ENCODE assay signal across 8 cellular contexts in the genomic region with DNA sequence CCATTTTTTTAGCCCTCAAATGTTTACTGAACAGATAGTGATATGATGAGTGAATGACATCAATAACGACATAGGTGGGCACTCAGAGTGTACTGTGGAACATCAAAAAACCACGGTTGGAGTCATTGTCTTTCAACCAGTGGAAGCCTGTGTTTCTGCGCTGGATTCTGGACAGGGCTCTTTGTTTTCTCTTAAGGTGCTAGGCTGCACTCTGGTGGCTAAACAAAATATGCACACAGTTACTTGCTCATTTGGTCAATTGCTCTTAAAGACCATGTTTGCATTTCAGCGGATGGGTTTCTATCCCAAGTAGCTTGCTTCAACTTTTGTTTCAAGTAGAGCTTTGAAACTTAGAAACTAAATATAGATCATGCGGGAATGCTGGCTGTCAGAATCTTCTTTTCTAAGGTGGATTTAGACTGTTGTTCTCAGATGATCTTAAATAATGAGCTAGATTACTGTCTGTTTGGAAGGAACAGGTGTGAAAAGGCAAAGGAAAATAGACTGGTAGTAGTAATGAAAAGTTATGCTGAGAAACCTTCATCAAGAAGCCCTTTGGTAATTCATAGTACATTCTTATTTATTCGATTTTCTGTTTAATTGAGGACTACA. TPM values are rescaled to one million over a fixed set of nuclear protein-coding genes. Genes with fewer than 3 reads are reported as not detected.
DNase-seq lines count a peak whose midpoint lies in the region; ATAC-seq, FAIRE-seq and TF ChIP-seq lines count a peak whose summit lies in the region.

No MANE protein-coding gene starts in this region.

- TF ChIP-seq CTCF in activated B cell treated with CpG ODN at 0.5 μM for 24 hours (IDR thresholded peaks at IDR 0.05) (no peak), testis (IDR thresholded peaks at IDR 0.05) (peak; percentile 52 to 66 (median 57))

- H3K9me3 ChIP-seq in testis: no peaks in the 10 kb centered on the region

- FAIRE-seq in endometrium (lab: Jason Lieb, UNC): peak; percentile 80

- peak; percentile 67 for DNase-seq in D341Med (ENCODE audit: low spot score)
- DNase-seq in NCI-H345 treated with DMSO at 0.1 percent for 48 hours (lab: John Stamatoyannopoulos, UW; ENCODE audit: unreplicated experiment): peak; percentile 51
- DNase-seq in activated B cell treated with CpG ODN at 0.5 μM for 24 hours: no peak
- DNase-seq in midbrain (lab: John Stamatoyannopoulos, UW): peak; percentile 76
- peak; percentile 85 for DNase-seq in testis

- peak; percentile 93 for ATAC-seq in GM19351 (IDR thresholded peaks at IDR 0.05; ENCODE audit: unreplicated experiment)
- ATAC-seq in HG03378 (IDR thresholded peaks at IDR 0.05; ENCODE audit: unreplicated experiment): peak; percentile 92
- ATAC-seq in activated B cell treated with CpG ODN at 0.5 μM for 24 hours (ENCODE audit: low read depth): peak; percentile 40

- no peaks in the 10 kb centered on the region for H3K36me3 ChIP-seq in testis (ENCODE audit: low read depth, missing control alignments)

- no peak overlapping the region for H3K27ac Mint-ChIP-seq in activated B cell treated with CpG ODN at 0.5 μM for 24 hours

- H3K9me3 Mint-ChIP-seq in activated B cell treated with CpG ODN at 0.5 μM for 24 hours: no peaks in the 10 kb centered on the region

- no peak overlapping the region for H3K27ac ChIP-seq in testis

- H3K4me3 Mint-ChIP-seq in activated B cell treated with CpG ODN at 0.5 μM for 24 hours: no peak overlapping the region

- CTCF ChIA-PET in activated B cell treated with CpG ODN at 0.5 μM for 24 hours (lab: Charles Lee): interaction anchor here (0.7 to 2.2 kb wide), 7 partner anchors 27 to 1053 kb away, joined by 3 to 15 read pairs (median 4); no protein-coding TSS in a partner anchor

- TF ChIP-seq POLR2A in testis (IDR thresholded peaks at IDR 0.05): no peak

- intact Hi-C loops in activated B cell treated with CpG ODN at 0.5 μM for 24 hours (cut with micrococcal nuclease) (loop anchor here (1.0 to 10.0 kb wide), 6 partner anchors 64 to 1053 kb away; no protein-coding TSS in a partner anchor), testis (cut with DNase I; ENCODE audit: low total_unique reads) (loop anchor here (10.0 kb wide), 1 partner anchor 425 kb away; no protein-coding TSS in a partner anchor)

- POLR2A ChIA-PET in activated B cell treated with CpG ODN at 0.5 μM for 24 hours (lab: Charles Lee): no interaction called here

- 45 to 50% methylated on average over 6 of the region's 6 CpGs for WGBS in testis, 2 donors

- no peak overlapping the region for H3K4me3 ChIP-seq in testis

- no peaks in the 10 kb centered on the region for H3K27me3 Mint-ChIP-seq in activated B cell treated with CpG ODN at 0.5 μM for 24 hours

- H3K4me1 Mint-ChIP-seq in activated B cell treated with CpG ODN at 0.5 μM for 24 hours: peaks cover 13% of the 10 kb centered on the region

- no peaks in the 10 kb centered on the region for H3K27me3 ChIP-seq in testis

- H3K4me1 ChIP-seq in testis: no peaks in the 10 kb centered on the region

- H3K36me3 Mint-ChIP-seq in activated B cell treated with CpG ODN at 0.5 μM for 24 hours (ENCODE audit: low read depth): no peaks in the 10 kb centered on the region

RNA-seq across cellular contexts. Expression of a gene that starts 48.5 kb away (rescaled TPM):
- total RNA-seq in activated B cell treated with CpG ODN at 0.5 μM for 24 hours: 0.58 and 1.4 TPM in 2 replicates
- total RNA-seq in testis: 10 to 100 TPM; 41.9 to 45.2 TPM
- 53.0 TPM for polyA plus RNA-seq in testis (ENCODE audit: insufficient read depth, low read depth, low replicate concordance)

Comparison
In these comparisons a context has a peak if more than half of its experiments do, and no peak if none do; other contexts are left out.
1. ATAC-seq: peak in every context shown above with its lines; median percentile 93 in GM19351; 92 in HG03378; 40 in activated B cell treated with CpG ODN at 0.5 μM for 24 hours.
2. RNA of a gene that starts 48.5 kb away (total RNA-seq): 41.9 to 45.2 TPM in testis; 0.58 to 1.4 TPM in activated B cell treated with CpG ODN at 0.5 μM for 24 hours; every median in the first group is over 10 times any median in the second.